9 cellular contexts compared by ENCODE assay signal in the genomic region with DNA sequence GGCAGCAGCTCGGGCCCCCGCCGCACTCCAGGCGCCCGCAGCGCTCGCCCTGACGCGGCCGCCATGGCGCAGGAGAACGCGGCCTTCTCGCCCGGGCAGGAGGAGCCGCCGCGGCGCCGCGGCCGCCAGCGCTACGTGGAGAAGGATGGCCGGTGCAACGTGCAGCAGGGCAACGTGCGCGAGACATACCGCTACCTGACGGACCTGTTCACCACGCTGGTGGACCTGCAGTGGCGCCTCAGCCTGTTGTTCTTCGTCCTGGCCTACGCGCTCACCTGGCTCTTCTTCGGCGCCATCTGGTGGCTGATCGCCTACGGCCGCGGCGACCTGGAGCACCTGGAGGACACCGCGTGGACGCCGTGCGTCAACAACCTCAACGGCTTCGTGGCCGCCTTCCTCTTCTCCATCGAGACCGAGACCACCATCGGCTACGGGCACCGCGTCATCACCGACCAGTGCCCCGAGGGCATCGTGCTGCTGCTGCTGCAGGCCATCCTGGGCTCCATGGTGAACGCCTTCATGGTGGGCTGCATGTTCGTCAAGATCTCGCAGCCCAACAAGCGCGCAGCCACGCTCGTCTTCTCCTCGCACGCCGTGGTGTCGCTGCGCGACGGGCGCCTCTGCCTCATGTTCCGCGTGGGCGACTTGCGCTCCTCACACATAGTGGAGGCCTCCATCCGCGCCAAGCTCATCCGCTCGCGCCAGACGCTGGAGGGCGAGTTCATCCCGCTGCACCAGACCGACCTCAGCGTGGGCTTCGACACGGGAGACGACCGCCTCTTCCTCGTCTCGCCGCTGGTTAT. TPM values are rescaled to one million over a fixed set of nuclear protein-coding genes. Genes with fewer than 3 reads are reported as not detected.
DNase-seq lines count a peak whose midpoint lies in the region; ATAC-seq, FAIRE-seq and TF ChIP-seq lines count a peak whose summit lies in the region.
"Had no signal": no experiment of that assay in that cellular context is flagged by ENCODE, and none has a peak within 500 bp of the region (broad histone marks: within the 10 kb centered on the region; RNA-seq: fewer than 3 reads in every experiment).

No MANE protein-coding gene starts in this region.

- peak; percentile 77 for FAIRE-seq in GM19239 (lab: Jason Lieb, UNC)

- H3K9me2 ChIP-seq in PC-9 (ENCODE audit: insufficient read depth) = no peaks in the 10 kb centered on the region

- H3K27me3 Mint-ChIP-seq in effector memory CD8-positive, alpha-beta T cell = peaks cover 29 to 43% of the 10 kb centered on the region in 2 donors

- no peak overlapping the region for H2AFZ ChIP-seq in PC-9

- BruUV-seq in PC-9 (replicated peaks; lab: Mats Ljungman, UMichigan) = no TSS peak

- no peaks in the 10 kb centered on the region for H3K9me3 ChIP-seq in mucosa of descending colon
- no peaks in the 10 kb centered on the region for H3K9me3 ChIP-seq in PC-9 (ENCODE audit: insufficient read depth, low read depth)

- DNase-seq in GM19239 (ENCODE audit: insufficient read length, low spot score) (peak; percentile 88), NCI-H2029 (lab: John Stamatoyannopoulos, UW) (peak; percentile 76), mucosa of descending colon (peak; percentile 80 to 93 (median 91)), PC-9 (no peak)
- DNase-seq in activated CD8-positive, alpha-beta memory T cell treated with anti-CD3 and anti-CD28 coated beads for 4 hours (ENCODE audit: low read depth in 2 of 2) = peak; percentile 36 to 53
- peak; percentile 60 to 62 (median 61) for DNase-seq in effector memory CD8-positive, alpha-beta T cell
- DNase-seq in stimulated activated CD8-positive, alpha-beta memory T cell treated with anti-CD3 and anti-CD28 coated beads, Interleukin-7, amount 100 ng/mL, for 24 hours (ENCODE audit: low read depth) = peak; percentile 36

- H3K9me3 Mint-ChIP-seq in effector memory CD8-positive, alpha-beta T cell = no peaks in the 10 kb centered on the region

- H3K4me3 ChIP-seq in mucosa of descending colon (no peak overlapping the region), PC-9 (no peak overlapping the region)

- H3K27ac Mint-ChIP-seq in effector memory CD8-positive, alpha-beta T cell = no peak overlapping the region

- peaks cover 11% of the 10 kb centered on the region for H3K36me3 Mint-ChIP-seq in effector memory CD8-positive, alpha-beta T cell (ENCODE audit: insufficient read depth)

- POLR2A ChIA-PET in PC-9 (lab: Charles Lee; ENCODE audit: unreplicated experiment) = no interaction called here

- no peak overlapping the region for H3K27ac ChIP-seq in 22Rv1
- no peak overlapping the region for H3K27ac ChIP-seq in PC-9

- H3K4me3 Mint-ChIP-seq in effector memory CD8-positive, alpha-beta T cell = peak overlapping the region; percentile 61 to 64

- peak; percentile 86 for ATAC-seq in effector memory CD8-positive, alpha-beta T cell (replicated peaks)
- ATAC-seq in mucosa of descending colon = peak; percentile 93

- no peaks in the 10 kb centered on the region for H3K79me2 ChIP-seq in PC-9 (ENCODE audit: low read depth)

- CTCF ChIA-PET in PC-9 (lab: Charles Lee) = no interaction called here

- H3K4me1 ChIP-seq in mucosa of descending colon (ENCODE audit: low read depth) = peaks cover 4% of the 10 kb centered on the region
- no peaks in the 10 kb centered on the region for H3K4me1 ChIP-seq in PC-9 (replicated peaks; ENCODE audit: insufficient read depth)

- H3F3A ChIP-seq in PC-9 (ENCODE audit: insufficient read depth, low read depth) = no peaks in the 10 kb centered on the region

- H4K20me1 ChIP-seq in PC-9 (ENCODE audit: insufficient read depth) = no peaks in the 10 kb centered on the region

- no peaks in the 10 kb centered on the region for H3K36me3 ChIP-seq in mucosa of descending colon (ENCODE audit: low read depth)
- no peaks in the 10 kb centered on the region for H3K36me3 ChIP-seq in PC-9 (ENCODE audit: low read depth)

- intact Hi-C loops in mucosa of descending colon (cut with DNase I, micrococcal nuclease) (no loop called here), PC-9 (cut with micrococcal nuclease; ENCODE audit: unreplicated experiment) (loop anchor here (10.0 kb wide), 1 partner anchor 521 kb away; no protein-coding TSS in a partner anchor)

- H3K4me2 ChIP-seq in PC-9 = no peak overlapping the region

- TF ChIP-seq CTCF in 22Rv1 (IDR thresholded peaks at IDR 0.05) (peak; percentile 99), mucosa of descending colon (IDR thresholded peaks at IDR 0.05) (peak; percentile 64), PC-9 (conservative IDR thresholded peaks at IDR 0.05) (no peak; the same call in 1 of the 2 replicates)

- peaks cover 17 to 20% of the 10 kb centered on the region in 2 donors for H3K4me1 Mint-ChIP-seq in effector memory CD8-positive, alpha-beta T cell (ENCODE audit: low read depth in 2 of 2)

- H3K27me3 ChIP-seq in PC-9 (ENCODE audit: insufficient read depth, low read depth) = peaks cover 32% of the 10 kb centered on the region

RNA-seq across cellular contexts. Expression of a gene that starts 2.8 kb away (rescaled TPM):
- total RNA-seq in mucosa of descending colon (under 1 TPM in 1 of 3 donors, not detected in 2; 0.47 TPM), PC-9 (2021) (not detected in 2 replicates)
- total RNA-seq: myocyte had no signal

RNA-seq across cellular contexts. Expression of a gene that starts 14.2 kb away (rescaled TPM):
- total RNA-seq in mucosa of descending colon (under 1 TPM; 0.23 to 0.73 (median 0.27) TPM), PC-9 (2021) (not detected in 2 replicates)
- total RNA-seq: myocyte had no signal

RNA-seq across cellular contexts. Expression of a gene that starts 14.2 kb away (rescaled TPM):
- 10 to 100 TPM; 38.3 to 65.0 (median 39.1) TPM for total RNA-seq in mucosa of descending colon
- 27.4 and 38.0 TPM in 2 replicates for total RNA-seq in PC-9 (2021)

RNA-seq across cellular contexts. Expression of a gene that starts 31.4 kb away (rescaled TPM):
- total RNA-seq in mucosa of descending colon (100 to 1,000 TPM in 1 of 3 donors, 1 to 10 TPM in 2; 2.6 to 124 (median 4.0) TPM), PC-9 (2021) (1.1 TPM in 2 replicates)

RNA-seq across cellular contexts. Expression of a gene that starts 52.4 kb away (rescaled TPM):
- total RNA-seq in mucosa of descending colon = 1 to 10 TPM; 5.0 to 6.3 (median 5.9) TPM
- total RNA-seq in PC-9 (2021) = 3.3 and 4.0 TPM in 2 replicates

Comparison
In these comparisons a context has a peak if more than half of its experiments do, and no peak if none do; other contexts are left out.
1. DNase-seq: peak in GM19239 (single experiment), NCI-H2029 (single experiment), activated CD8-positive, alpha-beta memory T cell treated with anti-CD3 and anti-CD28 coated beads for 4 hours (2 of 2), effector memory CD8-positive, alpha-beta T cell (3 of 3), mucosa of descending colon (3 of 3) and stimulated activated CD8-positive, alpha-beta memory T cell treated with anti-CD3 and anti-CD28 coated beads, Interleukin-7, amount 100 ng/mL, for 24 hours (single experiment); none in PC-9 (0 of 2).